In the genomic region with DNA sequence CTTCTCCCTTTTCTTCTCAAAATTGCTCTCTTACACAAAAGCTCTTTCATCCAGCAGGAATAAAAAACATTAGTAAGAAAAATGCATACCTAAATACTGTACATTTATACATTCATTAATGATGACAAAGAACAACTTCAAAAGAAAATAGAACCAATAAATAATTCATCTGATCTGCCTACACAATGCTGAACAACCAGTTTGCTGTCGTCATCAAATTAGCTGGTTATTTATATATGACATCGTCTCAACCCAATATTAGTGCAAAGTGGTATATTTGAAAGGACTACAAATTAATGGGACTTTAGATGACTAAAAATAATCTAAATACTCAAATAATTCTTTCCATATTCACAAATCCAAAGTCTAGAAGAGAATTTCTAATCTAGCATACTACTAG, we compare ENCODE assay signal across 33 cellular contexts. TPM values are rescaled to one million over a fixed set of nuclear protein-coding genes. Genes with fewer than 3 reads are reported as not detected.
"Had no signal": no experiment of that assay in that cellular context is flagged by ENCODE, and none has a peak within 500 bp of the region (broad histone marks: within the 10 kb centered on the region; RNA-seq: fewer than 3 reads in every experiment).

No MANE protein-coding gene starts in this region.

- H3K27me3 Mint-ChIP-seq: activated naive CD8-positive, alpha-beta T cell had no signal

- H3K9me3 ChIP-seq: esophagus squamous epithelium, gastroesophageal sphincter, heart right ventricle had no signal

- H3K27me3 ChIP-seq: brain microvascular endothelial cell, esophagus squamous epithelium, gastroesophageal sphincter had no signal

- ATAC-seq: activated CD4-positive, CD25-positive, alpha-beta regulatory T cell treated with anti-CD3 and anti-CD28 coated beads, Interleukin-2, amount 50 U/mL, for 24 hours; activated CD8-positive, alpha-beta T cell treated with anti-CD3 and anti-CD28 coated beads for 36 hours; activated T-cell treated with anti-CD3 and anti-CD28 coated beads, Interleukin-2, amount 50 U/mL, for 4 hours; activated T-helper 17 cell treated with anti-CD3 and anti-CD28 coated beads, Interleukin-2, amount 50 U/mL, for 72 hours; gastroesophageal sphincter; heart right ventricle; T-helper 17 cell had no signal

- H3K4me3 Mint-ChIP-seq: activated B cell treated with CpG ODN at 0.5 μM for 24 hours; activated CD8-positive, alpha-beta T cell treated with anti-CD3 and anti-CD28 coated beads for 36 hours; activated naive CD8-positive, alpha-beta T cell; activated T-cell treated with anti-CD3 and anti-CD28 coated beads, Interleukin-2, amount 50 U/mL, for 4 hours; activated T-helper 17 cell treated with anti-CD3 and anti-CD28 coated beads, Interleukin-2, amount 50 U/mL, for 72 hours; central memory CD8-positive, alpha-beta T cell; T-helper 17 cell; T-helper 2 cell treated with Interferon-gamma antibody and Interleukin-4, amounts not matched to agents 5 μg/mL and 100 μg/mL, for 36 hours had no signal

- H3K4me1 Mint-ChIP-seq: activated B cell treated with CpG ODN at 0.5 μM for 24 hours; activated T-helper 17 cell treated with anti-CD3 and anti-CD28 coated beads, Interleukin-2, amount 50 U/mL, for 72 hours; central memory CD8-positive, alpha-beta T cell had no signal

- H3K4me1 ChIP-seq: esophagus squamous epithelium, gastroesophageal sphincter, heart right ventricle had no signal

- H3K36me3 ChIP-seq: brain microvascular endothelial cell, esophagus squamous epithelium, gastroesophageal sphincter, heart right ventricle, WERI-Rb-1 had no signal

- DNase-seq: activated B cell treated with CpG ODN at 0.5 μM for 24 hours; activated CD4-positive, alpha-beta T cell treated with anti-CD3 and anti-CD28 coated beads for 48 hours; activated CD4-positive, alpha-beta T cell treated with anti-CD3 and anti-CD28 coated beads, Interleukin-2, amount 50 U/mL, for 1 hour; activated CD4-positive, alpha-beta T cell treated with anti-CD3 and anti-CD28 coated beads, Interleukin-2, amount 50 U/mL, for 48 hours; activated CD8-positive, alpha-beta memory T cell treated with anti-CD3 and anti-CD28 coated beads for 24 hours; activated CD8-positive, alpha-beta T cell treated with anti-CD3 and anti-CD28 coated beads for 36 hours; activated effector memory CD4-positive, alpha-beta T cell treated with Interleukin-2 at 50 U/mL for 16 hours; activated gamma-delta T cell treated with Interleukin-2 at 50 U/mL for 16 hours; activated naive CD4-positive, alpha-beta T cell treated with anti-CD3 and anti-CD28 coated beads, Interleukin-2, amount 50 U/mL, for 16 hours; activated naive CD4-positive, alpha-beta T cell treated with Interleukin-2 at 50 U/mL for 16 hours; activated T-cell treated with anti-CD3 and anti-CD28 coated beads, Interleukin-2, amount 50 U/mL, for 4 hours; amniotic stem cell; anterior cingulate cortex; cortex of kidney; effector CD8-positive, alpha-beta T cell; esophagus squamous epithelium; foreskin melanocyte; heart right ventricle; T-helper 17 cell; T1000; WERI-Rb-1 had no signal

- H3K9me3 Mint-ChIP-seq: activated B cell treated with CpG ODN at 0.5 μM for 24 hours; activated CD8-positive, alpha-beta T cell treated with anti-CD3 and anti-CD28 coated beads for 36 hours; activated T-cell treated with anti-CD3 and anti-CD28 coated beads, Interleukin-2, amount 50 U/mL, for 4 hours; activated T-helper 17 cell treated with anti-CD3 and anti-CD28 coated beads, Interleukin-2, amount 50 U/mL, for 72 hours; central memory CD8-positive, alpha-beta T cell; T-helper 2 cell treated with Interferon-gamma antibody and Interleukin-4, amounts not matched to agents 5 μg/mL and 100 μg/mL, for 36 hours had no signal

- H3K27ac ChIP-seq: brain microvascular endothelial cell, epithelial cell of prostate, esophagus squamous epithelium, gastroesophageal sphincter, heart right ventricle, WERI-Rb-1 had no signal

- H3K27ac Mint-ChIP-seq: activated B cell treated with CpG ODN at 0.5 μM for 24 hours; activated CD8-positive, alpha-beta T cell treated with anti-CD3 and anti-CD28 coated beads for 36 hours; activated naive CD8-positive, alpha-beta T cell; activated T-helper 17 cell treated with anti-CD3 and anti-CD28 coated beads, Interleukin-2, amount 50 U/mL, for 72 hours; T-helper 17 cell; T-helper 2 cell treated with Interferon-gamma antibody and Interleukin-4, amounts not matched to agents 5 μg/mL and 100 μg/mL, for 36 hours had no signal

- H3K36me3 Mint-ChIP-seq: activated naive CD8-positive, alpha-beta T cell had no signal

- H3K4me3 ChIP-seq: esophagus squamous epithelium, gastroesophageal sphincter, heart right ventricle had no signal

RNA-seq across cellular contexts. Expression of a gene that starts 24.8 kb away (rescaled TPM):
- total RNA-seq: activated B cell treated with CpG ODN at 0.5 μM for 24 hours; activated CD8-positive, alpha-beta T cell treated with anti-CD3 and anti-CD28 coated beads for 36 hours; activated T-cell treated with anti-CD3 and anti-CD28 coated beads, Interleukin-2, amount 50 U/mL, for 4 hours; activated T-helper 17 cell treated with anti-CD3 and anti-CD28 coated beads, Interleukin-2, amount 50 U/mL, for 72 hours; astrocyte; bronchial epithelial cell; dermis blood vessel endothelial cell; glomerular endothelial cell; T-helper 17 cell had no signal
